Comparison of ENCODE assay signal across 11 cellular contexts in genomic region chrX:154545673-154546274, GRCh38. TPM values are rescaled to one million over a fixed set of nuclear protein-coding genes. Genes with fewer than 3 reads are reported as not detected.
DNase-seq lines count a peak whose midpoint lies in the region; FAIRE-seq and TF ChIP-seq lines count a peak whose summit lies in the region.
"Had no signal": no experiment of that assay in that cellular context is flagged by ENCODE, and none has a peak within 500 bp of the region (broad histone marks: within the 10 kb centered on the region; RNA-seq: fewer than 3 reads in every experiment).

No MANE protein-coding gene starts in this region.

- no peaks in the 10 kb centered on the region for H3K27me3 ChIP-seq in smooth muscle cell (ENCODE audit: low read depth)

- H3K4me3 ChIP-seq in smooth muscle cell, result peak overlapping the region; percentile 71

- peaks cover 33% of the 10 kb centered on the region for H3K79me2 ChIP-seq in smooth muscle cell (ENCODE audit: low read depth)

- no peaks in the 10 kb centered on the region for H3K4me1 ChIP-seq in smooth muscle cell (ENCODE audit: low read depth)

- no peak overlapping the region for H3K9ac ChIP-seq in smooth muscle cell (ENCODE audit: low read depth)

- no peaks in the 10 kb centered on the region for H3K36me3 ChIP-seq in smooth muscle cell (ENCODE audit: low read depth)

- H4K20me1 ChIP-seq in smooth muscle cell (ENCODE audit: low read depth), result no peaks in the 10 kb centered on the region

- no peaks in the 10 kb centered on the region for H3K9me3 ChIP-seq in smooth muscle cell (replicated peaks; ENCODE audit: low read depth)

- no peaks in the 10 kb centered on the region for H3F3A ChIP-seq in smooth muscle cell (ENCODE audit: low read depth)

- H3K27ac ChIP-seq in VCaP (peak overlapping the region; percentile 77), smooth muscle cell (ENCODE audit: low read depth) (no peak overlapping the region)

- no peaks in the 10 kb centered on the region for H3K36me3 Mint-ChIP-seq in glutamatergic neuron (ENCODE audit: unreplicated experiment)

- FAIRE-seq in GM19239 (lab: Jason Lieb, UNC), result no peak

- H3K27me3 Mint-ChIP-seq in glutamatergic neuron (ENCODE audit: unreplicated experiment), result no peaks in the 10 kb centered on the region

- peaks cover 4% of the 10 kb centered on the region for H3K4me1 Mint-ChIP-seq in glutamatergic neuron (ENCODE audit: low read depth, unreplicated experiment)

- peak; percentile 20 for DNase-seq in DMS53 (lab: John Stamatoyannopoulos, UW)
- no peak for DNase-seq in DMS53 treated with DMSO at 0.1 percent for 48 hours (lab: John Stamatoyannopoulos, UW; ENCODE audit: unreplicated experiment)
- no peak for DNase-seq in glutamatergic neuron
- DNase-seq in smooth muscle cell (lab: John Stamatoyannopoulos, UW; ENCODE audit: unreplicated experiment), result no peak
- DNase-seq in SW480 (ENCODE audit: low spot score), result no peak
- DNase-seq in GM19239 (ENCODE audit: insufficient read length, low spot score), result no peak
- DNase-seq in stimulated activated CD8-positive, alpha-beta memory T cell treated with anti-CD3 and anti-CD28 coated beads, Interleukin-4, amount 100 ng/mL, for 48 hours, result no peak
- DNase-seq: 8988T had no signal

- H3K4me3 Mint-ChIP-seq in glutamatergic neuron (ENCODE audit: unreplicated experiment), result peak overlapping the region; percentile 90

- H2AFZ ChIP-seq in smooth muscle cell (ENCODE audit: low read depth), result no peak overlapping the region

- TF ChIP-seq CTCF in VCaP (conservative IDR thresholded peaks at IDR 0.05) (no peak), glutamatergic neuron (IDR thresholded peaks at IDR 0.05; ENCODE audit: partially characterized antibody, unreplicated experiment) (no peak), smooth muscle cell (IDR thresholded peaks at IDR 0.05; ENCODE audit: borderline replicate concordance, insufficient read depth, poor library complexity, severe bottlenecking) (no peak)

- peak overlapping the region; percentile 80 for H3K4me2 ChIP-seq in smooth muscle cell

- H3K9me3 Mint-ChIP-seq in glutamatergic neuron (ENCODE audit: unreplicated experiment), result peaks cover 6% of the 10 kb centered on the region

- WGBS in smooth muscle cell (ENCODE audit: low lambda C conversion rate), result 90% methylated on average over 17 of the region's 17 CpGs

- peak overlapping the region; percentile 68 for H3K27ac Mint-ChIP-seq in glutamatergic neuron (ENCODE audit: unreplicated experiment)

RNA-seq across cellular contexts. Expression of gene G6PD, which starts 0.9 kb away (rescaled TPM):
- total RNA-seq in glutamatergic neuron (ENCODE audit: unreplicated experiment), result 122 TPM
- 32.9 and 37.9 TPM in 2 replicates for total RNA-seq in smooth muscle cell
- polyA plus RNA-seq in smooth muscle cell, result 12.9 and 13.5 TPM in 2 replicates

RNA-seq across cellular contexts. Expression of gene IKBKG, which starts 1.6 kb away (rescaled TPM):
- total RNA-seq in glutamatergic neuron (ENCODE audit: unreplicated experiment) (27.6 TPM), smooth muscle cell (8.3 and 12.5 TPM in 2 replicates)
- polyA plus RNA-seq in smooth muscle cell, result 25.4 and 32.0 TPM in 2 replicates

RNA-seq across cellular contexts. Expression of gene FAM3A, which starts 29.7 kb away (rescaled TPM):
- total RNA-seq in glutamatergic neuron (ENCODE audit: unreplicated experiment) (32.0 TPM), smooth muscle cell (13.6 and 16.0 TPM in 2 replicates)
- 49.1 and 53.7 TPM in 2 replicates for polyA plus RNA-seq in smooth muscle cell

RNA-seq across cellular contexts. Expression of gene CTAG1A, which starts 39.2 kb away (rescaled TPM):
- not detected for total RNA-seq in glutamatergic neuron (ENCODE audit: unreplicated experiment)
- not detected in 2 replicates for total RNA-seq in smooth muscle cell
- not detected in 2 replicates for polyA plus RNA-seq in smooth muscle cell
- total RNA-seq: H4, RPMI7951 had no signal

RNA-seq across cellular contexts. Expression of gene SLC10A3, which starts 55.3 kb away (rescaled TPM):
- 6.1 TPM for total RNA-seq in glutamatergic neuron (ENCODE audit: unreplicated experiment)
- 26.8 and 34.7 TPM in 2 replicates for total RNA-seq in smooth muscle cell
- 52.1 and 63.1 TPM in 2 replicates for polyA plus RNA-seq in smooth muscle cell
